Comparison of ENCODE assay signal across 1 cellular context in genomic region chr22:33539902-33540751, GRCh38.
TF ChIP-seq lines count a peak whose summit lies in the region.

No MANE protein-coding gene starts in this region.

TF ChIP-seq in HepG2, 621 proteins besides CTCF, POLR2A, EP300 and RAD21 (continued from another document and continues in another):
- TF ChIP-seq, protein P1, sequence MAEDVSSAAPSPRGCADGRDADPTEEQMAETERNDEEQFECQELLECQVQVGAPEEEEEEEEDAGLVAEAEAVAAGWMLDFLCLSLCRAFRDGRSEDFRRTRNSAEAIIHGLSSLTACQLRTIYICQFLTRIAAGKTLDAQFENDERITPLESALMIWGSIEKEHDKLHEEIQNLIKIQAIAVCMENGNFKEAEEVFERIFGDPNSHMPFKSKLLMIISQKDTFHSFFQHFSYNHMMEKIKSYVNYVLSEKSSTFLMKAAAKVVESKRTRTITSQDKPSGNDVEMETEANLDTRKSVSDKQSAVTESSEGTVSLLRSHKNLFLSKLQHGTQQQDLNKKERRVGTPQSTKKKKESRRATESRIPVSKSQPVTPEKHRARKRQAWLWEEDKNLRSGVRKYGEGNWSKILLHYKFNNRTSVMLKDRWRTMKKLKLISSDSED (CRISPR knock-in tag; IDR thresholded peaks at IDR 0.05) = no peak
- TF ChIP-seq ZNF138 (CRISPR knock-in tag; IDR thresholded peaks at IDR 0.05; ENCODE audit: low read depth) (no peak), ZMAT3 (CRISPR knock-in tag; conservative IDR thresholded peaks at IDR 0.05) (0 out of 2 replicates have a peak, but pooled peaks have one; percentile 39), BRD4 (CRISPR knock-in tag; IDR thresholded peaks at IDR 0.05) (peak; percentile 87), MEF2D (CRISPR knock-in tag; IDR thresholded peaks at IDR 0.05) (peak; percentile 88; the same call in 1 of the 2 replicates), HNRNPLL (IDR thresholded peaks at IDR 0.05; ENCODE audit: low read depth, low read length, poor library complexity, severe bottlenecking) (no peak), GZF1 (CRISPR knock-in tag; IDR thresholded peaks at IDR 0.05) (peak; percentile 47; the same call in 1 of the 2 replicates), ESRRA (CRISPR knock-in tag; IDR thresholded peaks at IDR 0.05; ENCODE audit: low read depth) (peak; percentile 67; the same call in 1 of the 2 replicates), ETV5 (CRISPR knock-in tag; IDR thresholded peaks at IDR 0.05; ENCODE audit: borderline replicate concordance) (peak; percentile 93), POGK (CRISPR knock-in tag; conservative IDR thresholded peaks at IDR 0.05) (peak; percentile 42), ZBED4 (CRISPR knock-in tag; IDR thresholded peaks at IDR 0.05; ENCODE audit: borderline replicate concordance) (no peak), ZNF713 (CRISPR knock-in tag; IDR thresholded peaks at IDR 0.05) (no peak), ZNF776 (CRISPR knock-in tag; IDR thresholded peaks at IDR 0.05) (no peak), YEATS2 (CRISPR knock-in tag; IDR thresholded peaks at IDR 0.05; ENCODE audit: borderline replicate concordance) (no peak), BCL6 (CRISPR knock-in tag; IDR thresholded peaks at IDR 0.05) (peak; percentile 93), ZNF549 (CRISPR knock-in tag; IDR thresholded peaks at IDR 0.05) (no peak), HINFP (CRISPR knock-in tag; IDR thresholded peaks at IDR 0.05; ENCODE audit: low read depth) (no peak), RXRA (CRISPR knock-in tag; IDR thresholded peaks at IDR 0.05) (peak; percentile 99), NCOA5 (CRISPR knock-in tag; IDR thresholded peaks at IDR 0.05) (0 out of 2 replicates have a peak, but pooled peaks have one; percentile 27), RXRB (CRISPR knock-in tag; IDR thresholded peaks at IDR 0.05; ENCODE audit: borderline replicate concordance) (peak; percentile 92), NFYC (CRISPR knock-in tag; IDR thresholded peaks at IDR 0.05) (no peak), ZNF614 (CRISPR knock-in tag; IDR thresholded peaks at IDR 0.05; ENCODE audit: borderline replicate concordance) (peak; percentile 93), SIN3B (IDR thresholded peaks at IDR 0.05; ENCODE audit: low read length) (no peak), NCOR1 (IDR thresholded peaks at IDR 0.05; ENCODE audit: borderline replicate concordance, low read length) (peak; percentile 91; the same call in 1 of the 2 replicates), ZNF589 (CRISPR knock-in tag; conservative IDR thresholded peaks at IDR 0.05) (no peak), PRPF4 (IDR thresholded peaks at IDR 0.05; ENCODE audit: low read depth, low read length, poor library complexity, severe bottlenecking) (no peak), SRSF4 (IDR thresholded peaks at IDR 0.05; ENCODE audit: low read depth, low read length, poor library complexity, severe bottlenecking) (no peak), TOPORS (CRISPR knock-in tag; IDR thresholded peaks at IDR 0.05) (0 out of 2 replicates have a peak, but pooled peaks have one; percentile 53), ZSCAN31 (CRISPR knock-in tag; IDR thresholded peaks at IDR 0.05; ENCODE audit: low read depth) (peak; percentile 72; the same call in 1 of the 2 replicates), ARHGAP35 (CRISPR knock-in tag; IDR thresholded peaks at IDR 0.05; ENCODE audit: borderline replicate concordance) (no peak), CBFB (CRISPR knock-in tag; IDR thresholded peaks at IDR 0.05) (peak; percentile 72; the same call in 1 of the 2 replicates), ZNF766 (CRISPR knock-in tag; IDR thresholded peaks at IDR 0.05; ENCODE audit: borderline replicate concordance) (no peak), ZSCAN29 (CRISPR knock-in tag; conservative IDR thresholded peaks at IDR 0.05) (peak; percentile 87; the same call in 1 of the 2 replicates), ZNF773 (CRISPR knock-in tag; IDR thresholded peaks at IDR 0.05; ENCODE audit: borderline replicate concordance) (no peak), ZFP37 (CRISPR knock-in tag; IDR thresholded peaks at IDR 0.05; ENCODE audit: borderline replicate concordance) (peak; percentile 51; the same call in 1 of the 2 replicates), CEBPG (CRISPR knock-in tag; IDR thresholded peaks at IDR 0.05) (peak; percentile 46; the same call in 1 of the 2 replicates), ZBTB20 (CRISPR knock-in tag; IDR thresholded peaks at IDR 0.05; ENCODE audit: borderline replicate concordance, low read depth) (0 out of 2 replicates have a peak, but pooled peaks have one; percentile 29), ZSCAN21 (CRISPR knock-in tag; IDR thresholded peaks at IDR 0.05; ENCODE audit: borderline replicate concordance) (no peak)
- TF ChIP-seq, protein P2, sequence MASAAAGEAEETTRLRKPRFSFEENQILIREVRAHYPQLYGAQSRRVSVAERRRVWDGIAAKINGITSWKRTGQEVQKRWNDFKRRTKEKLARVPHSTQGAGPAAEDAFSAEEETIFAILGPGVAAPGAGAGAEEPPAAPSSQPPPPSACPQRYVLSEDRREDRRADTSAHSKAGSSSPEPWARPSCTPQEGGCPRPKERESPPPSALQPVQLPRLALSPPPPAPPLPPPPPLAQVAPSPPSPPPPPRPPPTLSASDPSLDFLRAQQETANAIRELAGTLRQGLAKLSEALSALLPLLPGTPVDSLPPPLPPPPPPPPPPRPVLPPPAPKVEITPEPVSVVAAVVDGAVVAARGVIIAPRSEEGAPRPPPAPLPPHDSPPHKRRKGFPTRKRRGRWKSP (CRISPR knock-in tag; IDR thresholded peaks at IDR 0.05) = peak; percentile 64; the same call in 1 of the 2 replicates
- TF ChIP-seq, protein P3, sequence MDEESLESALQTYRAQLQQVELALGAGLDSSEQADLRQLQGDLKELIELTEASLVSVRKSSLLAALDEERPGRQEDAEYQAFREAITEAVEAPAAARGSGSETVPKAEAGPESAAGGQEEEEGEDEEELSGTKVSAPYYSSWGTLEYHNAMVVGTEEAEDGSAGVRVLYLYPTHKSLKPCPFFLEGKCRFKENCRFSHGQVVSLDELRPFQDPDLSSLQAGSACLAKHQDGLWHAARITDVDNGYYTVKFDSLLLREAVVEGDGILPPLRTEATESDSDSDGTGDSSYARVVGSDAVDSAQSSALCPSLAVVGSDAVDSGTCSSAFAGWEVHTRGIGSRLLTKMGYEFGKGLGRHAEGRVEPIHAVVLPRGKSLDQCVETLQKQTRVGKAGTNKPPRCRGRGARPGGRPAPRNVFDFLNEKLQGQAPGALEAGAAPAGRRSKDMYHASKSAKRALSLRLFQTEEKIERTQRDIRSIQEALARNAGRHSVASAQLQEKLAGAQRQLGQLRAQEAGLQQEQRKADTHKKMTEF (CRISPR knock-in tag; IDR thresholded peaks at IDR 0.05) = peak; percentile 96
- TF ChIP-seq, protein P4, sequence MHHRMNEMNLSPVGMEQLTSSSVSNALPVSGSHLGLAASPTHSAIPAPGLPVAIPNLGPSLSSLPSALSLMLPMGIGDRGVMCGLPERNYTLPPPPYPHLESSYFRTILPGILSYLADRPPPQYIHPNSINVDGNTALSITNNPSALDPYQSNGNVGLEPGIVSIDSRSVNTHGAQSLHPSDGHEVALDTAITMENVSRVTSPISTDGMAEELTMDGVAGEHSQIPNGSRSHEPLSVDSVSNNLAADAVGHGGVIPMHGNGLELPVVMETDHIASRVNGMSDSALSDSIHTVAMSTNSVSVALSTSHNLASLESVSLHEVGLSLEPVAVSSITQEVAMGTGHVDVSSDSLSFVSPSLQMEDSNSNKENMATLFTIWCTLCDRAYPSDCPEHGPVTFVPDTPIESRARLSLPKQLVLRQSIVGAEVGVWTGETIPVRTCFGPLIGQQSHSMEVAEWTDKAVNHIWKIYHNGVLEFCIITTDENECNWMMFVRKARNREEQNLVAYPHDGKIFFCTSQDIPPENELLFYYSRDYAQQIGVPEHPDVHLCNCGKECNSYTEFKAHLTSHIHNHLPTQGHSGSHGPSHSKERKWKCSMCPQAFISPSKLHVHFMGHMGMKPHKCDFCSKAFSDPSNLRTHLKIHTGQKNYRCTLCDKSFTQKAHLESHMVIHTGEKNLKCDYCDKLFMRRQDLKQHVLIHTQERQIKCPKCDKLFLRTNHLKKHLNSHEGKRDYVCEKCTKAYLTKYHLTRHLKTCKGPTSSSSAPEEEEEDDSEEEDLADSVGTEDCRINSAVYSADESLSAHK (CRISPR knock-in tag; IDR thresholded peaks at IDR 0.05; ENCODE audit: borderline replicate concordance) = no peak
- TF ChIP-seq, protein P5, sequence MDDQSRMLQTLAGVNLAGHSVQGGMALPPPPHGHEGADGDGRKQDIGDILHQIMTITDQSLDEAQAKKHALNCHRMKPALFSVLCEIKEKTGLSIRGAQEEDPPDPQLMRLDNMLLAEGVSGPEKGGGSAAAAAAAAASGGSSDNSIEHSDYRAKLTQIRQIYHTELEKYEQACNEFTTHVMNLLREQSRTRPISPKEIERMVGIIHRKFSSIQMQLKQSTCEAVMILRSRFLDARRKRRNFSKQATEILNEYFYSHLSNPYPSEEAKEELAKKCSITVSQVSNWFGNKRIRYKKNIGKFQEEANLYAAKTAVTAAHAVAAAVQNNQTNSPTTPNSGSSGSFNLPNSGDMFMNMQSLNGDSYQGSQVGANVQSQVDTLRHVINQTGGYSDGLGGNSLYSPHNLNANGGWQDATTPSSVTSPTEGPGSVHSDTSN (CRISPR knock-in tag; IDR thresholded peaks at IDR 0.05; ENCODE audit: borderline replicate concordance) = no peak
